In the genomic region with DNA sequence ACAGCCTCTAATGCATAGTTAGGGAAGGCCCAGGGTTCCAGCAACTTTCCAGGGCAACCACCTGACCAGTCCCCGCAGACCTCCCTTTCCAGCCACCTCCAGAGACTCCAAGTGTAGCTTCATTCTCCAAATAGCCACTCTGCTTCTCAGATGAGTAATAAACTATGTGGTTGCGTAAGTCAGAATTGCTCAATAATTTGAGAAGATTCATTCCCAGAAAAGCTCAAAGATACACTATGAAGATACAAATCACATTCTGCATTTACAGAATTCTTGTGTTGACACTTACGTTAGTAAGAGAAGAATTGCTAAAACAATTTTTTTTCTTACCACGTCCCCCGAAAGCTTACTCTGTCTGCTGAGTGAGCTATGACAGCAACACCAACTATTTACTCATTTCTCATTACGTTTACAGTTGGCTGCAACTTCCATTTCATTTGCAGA, we compare ENCODE assay signal across 9 cellular contexts. TPM values are rescaled to one million over a fixed set of nuclear protein-coding genes. Genes with fewer than 3 reads are reported as not detected.
DNase-seq lines count a peak whose midpoint lies in the region; ATAC-seq and TF ChIP-seq lines count a peak whose summit lies in the region.
"Had no signal": no experiment of that assay in that cellular context is flagged by ENCODE, and none has a peak within 500 bp of the region (broad histone marks: within the 10 kb centered on the region; RNA-seq: fewer than 3 reads in every experiment).

No MANE protein-coding gene starts in this region.

- H3K4me2 ChIP-seq in smooth muscle cell: peak overlapping the region; percentile 30

- H3K36me3 ChIP-seq in heart right ventricle (no peaks in the 10 kb centered on the region), smooth muscle cell (ENCODE audit: low read depth) (no peaks in the 10 kb centered on the region)

- peaks cover 35% of the 10 kb centered on the region for H3K4me1 Mint-ChIP-seq in HFFc6 (ENCODE audit: low read depth)

- peak; percentile 98 for DNase-seq in HFFc6
- DNase-seq in SKM-1 treated with dmso at 0.1 percent for 144 hours (lab: John Stamatoyannopoulos, UW; ENCODE audit: unreplicated experiment): peak; percentile 34
- no peak for DNase-seq in heart right ventricle
- no peak for DNase-seq in smooth muscle cell (lab: John Stamatoyannopoulos, UW; ENCODE audit: unreplicated experiment)
- DNase-seq in NCI-H524 (lab: John Stamatoyannopoulos, UW): no peak
- DNase-seq in ecto neural progenitor cell (ENCODE audit: low spot score): no peak
- DNase-seq in NCI-H524 treated with DMSO at 0.1 percent for 48 hours (lab: John Stamatoyannopoulos, UW): no peak
- DNase-seq in activated CD4-positive, alpha-beta T cell treated with anti-CD3 and anti-CD28 coated beads, Interleukin-2, amount 50 U/mL, for 48 hours: no peak
- DNase-seq: NCI-H1092 treated with DMSO at 0.1 percent for 48 hours had no signal

- no peaks in the 10 kb centered on the region for H3F3A ChIP-seq in smooth muscle cell (ENCODE audit: low read depth)

- TF ChIP-seq CTCF in HFFc6 (IDR thresholded peaks at IDR 0.05) (no peak), heart right ventricle (IDR thresholded peaks at IDR 0.05) (no peak), smooth muscle cell (IDR thresholded peaks at IDR 0.05; ENCODE audit: borderline replicate concordance, insufficient read depth, poor library complexity, severe bottlenecking) (no peak)

- H3K9ac ChIP-seq in smooth muscle cell (ENCODE audit: low read depth): no peak overlapping the region

- H3K27me3 Mint-ChIP-seq in HFFc6 (ENCODE audit: insufficient read depth): no peaks in the 10 kb centered on the region

- H3K4me1 ChIP-seq in heart right ventricle (peaks cover 0 to 44% (median 2%) of the 10 kb centered on the region in 9 donors), smooth muscle cell (ENCODE audit: low read depth) (no peaks in the 10 kb centered on the region)

- intact Hi-C loops in heart right ventricle (cut with DNase I): loop anchor here in 2 of 10 donors (10.0 kb wide), 2 partner anchors 55 to 75 kb away; no protein-coding TSS in a partner anchor

- H4K20me1 ChIP-seq in smooth muscle cell (ENCODE audit: low read depth): no peaks in the 10 kb centered on the region

- no peaks in the 10 kb centered on the region for H3K9me3 ChIP-seq in heart right ventricle
- no peaks in the 10 kb centered on the region for H3K9me3 ChIP-seq in smooth muscle cell (replicated peaks; ENCODE audit: low read depth)

- WGBS in heart right ventricle, 2 donors: 72 to 79% methylated on average over 6 of the region's 6 CpGs
- WGBS in smooth muscle cell (ENCODE audit: low lambda C conversion rate): 2% methylated on average over 6 of the region's 6 CpGs

- H3K27ac Mint-ChIP-seq in HFFc6: peak overlapping the region; percentile 77

- H3K4me3 ChIP-seq in heart right ventricle (no peak overlapping the region), smooth muscle cell (no peak overlapping the region)

- H3K27ac ChIP-seq in heart right ventricle (peak overlapping the region in 5 of 10 donors; percentile 17 to 57 (median 41)), smooth muscle cell (ENCODE audit: low read depth) (peak overlapping the region; percentile 64)

- H3K79me2 ChIP-seq in smooth muscle cell (ENCODE audit: low read depth): no peaks in the 10 kb centered on the region

- H2AFZ ChIP-seq in smooth muscle cell (ENCODE audit: low read depth): no peak overlapping the region

- peak in 7 of 8 donors; percentile 69 to 91 (median 84) for ATAC-seq in heart right ventricle

- no peaks in the 10 kb centered on the region for H3K36me3 Mint-ChIP-seq in HFFc6 (ENCODE audit: low read depth)

- H3K27me3 ChIP-seq in heart right ventricle (no peaks in the 10 kb centered on the region), smooth muscle cell (ENCODE audit: low read depth) (no peaks in the 10 kb centered on the region)

- H3K9me3 Mint-ChIP-seq in HFFc6: no peaks in the 10 kb centered on the region

- H3K4me3 Mint-ChIP-seq in HFFc6: no peak overlapping the region

RNA-seq across cellular contexts. Expression of a gene that starts 8.2 kb away (rescaled TPM):
- total RNA-seq in HFFc6 (2021; fragmentation: NEBNext Ultra II Directional; extraction: Animal tissue kit (Norgen Biotek cat#: 25700)): 10 to 100 TPM; 43.5 to 54.8 (median 44.9) TPM
- total RNA-seq in heart right ventricle: 10 to 100 TPM; 16.2 to 46.1 (median 27.9) TPM
- polyA plus RNA-seq in heart right ventricle: 10 to 100 TPM in 1 of 2 donors, 1 to 10 TPM in 1; 9.7 to 10.9 TPM
- 20.8 and 26.4 TPM in 2 replicates for total RNA-seq in smooth muscle cell
- 6.9 and 8.9 TPM in 2 replicates for polyA plus RNA-seq in smooth muscle cell

Comparison
In these comparisons a context has a peak if more than half of its experiments do, and no peak if none do; other contexts are left out.
1. DNase-seq: peak in HFFc6 (single experiment) and SKM-1 treated with dmso at 0.1 percent for 144 hours (single experiment); none in heart right ventricle (0 of 2), smooth muscle cell (single experiment), NCI-H524 (0 of 2), ecto neural progenitor cell (single experiment), NCI-H524 treated with DMSO at 0.1 percent for 48 hours (single experiment) and activated CD4-positive, alpha-beta T cell treated with anti-CD3 and anti-CD28 coated beads, Interleukin-2, amount 50 U/mL, for 48 hours (0 of 2).